ENCODE assay signal across 10 cellular contexts in the genomic region with DNA sequence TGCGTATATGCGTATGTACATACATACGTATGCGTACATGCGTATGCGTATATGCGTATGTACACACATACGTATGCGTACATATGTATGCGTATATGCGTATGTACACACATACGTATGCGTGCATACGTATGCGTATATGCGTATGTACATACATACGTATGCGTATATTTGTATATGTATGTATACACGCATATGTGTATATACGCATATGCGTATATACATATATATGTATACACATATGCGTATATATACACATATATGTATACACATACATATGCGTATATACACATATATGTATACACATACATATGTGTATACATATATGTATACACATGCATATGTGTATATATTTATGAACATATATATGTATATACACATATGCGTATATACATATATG.
"Had no signal": no experiment of that assay in that cellular context is flagged by ENCODE, and none has a peak within 500 bp of the region (broad histone marks: within the 10 kb centered on the region; RNA-seq: fewer than 3 reads in every experiment).

No MANE protein-coding gene starts in this region.

- FAIRE-seq: H1, H54 had no signal

- H3K4me1 Mint-ChIP-seq: H9 had no signal

- H3K4me3 Mint-ChIP-seq: H9 had no signal

- H3K4me3 ChIP-seq: GM23248 had no signal

- DNase-seq: GM23248, H9, HCEC 1CT, IMR-90, Karpas-422, KBM-7 had no signal

- H3K27ac ChIP-seq: GM23248, HL-60, KMS-11 had no signal

- H3K27ac Mint-ChIP-seq: H9 had no signal

- H3K9me3 Mint-ChIP-seq: H9 had no signal

- H3K4me2 ChIP-seq: KMS-11 had no signal

- H2AFZ ChIP-seq: GM23248 had no signal
